ENCODE assay signal across 16 cellular contexts in the genomic region with DNA sequence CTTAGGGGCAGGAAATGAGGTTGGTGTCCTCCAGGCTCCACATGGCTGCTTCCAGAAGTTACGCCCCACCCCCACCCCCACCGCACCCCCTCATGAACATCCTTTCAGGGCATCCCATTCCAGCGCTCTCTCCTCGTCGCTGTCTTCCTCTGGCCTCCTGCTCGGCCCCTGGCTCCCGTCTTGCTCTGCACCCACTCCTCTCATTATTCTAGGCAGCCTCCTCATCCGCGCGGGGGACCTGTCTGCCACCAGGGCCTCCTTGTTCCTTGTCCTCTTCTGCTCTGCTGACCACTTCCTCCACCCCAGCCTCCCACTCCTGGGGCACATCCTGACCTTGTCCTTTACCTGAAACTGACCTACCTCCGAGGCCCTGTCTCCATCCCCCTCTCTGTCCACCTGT. TPM values are rescaled to one million over a fixed set of nuclear protein-coding genes. Genes with fewer than 3 reads are reported as not detected.
DNase-seq lines count a peak whose midpoint lies in the region; ATAC-seq, FAIRE-seq and TF ChIP-seq lines count a peak whose summit lies in the region.
"Had no signal": no experiment of that assay in that cellular context is flagged by ENCODE, and none has a peak within 500 bp of the region (broad histone marks: within the 10 kb centered on the region; RNA-seq: fewer than 3 reads in every experiment).

No MANE protein-coding gene starts in this region.

- H3K9ac ChIP-seq in astrocyte (ENCODE audit: low read length) (peak overlapping the region; percentile 61), HepG2 (ENCODE audit: insufficient read depth, low read depth, low read length) (peak overlapping the region; percentile 49)

- ATAC-seq in HepG2: no peak
- no peak for ATAC-seq in stimulated activated memory B cell treated with anti-CD40 and anti-IgM and Interleukin-4, amounts not matched to agents 10 μg/mL and 1 μg/mL and 100 μg/mL, for 72 hours
- ATAC-seq in GM21717 (IDR thresholded peaks at IDR 0.05; ENCODE audit: unreplicated experiment): no peak

- no peaks in the 10 kb centered on the region for H3K9me3 Mint-ChIP-seq in Calu3 (ENCODE audit: low read depth, unreplicated experiment)
- no peaks in the 10 kb centered on the region for H3K9me3 Mint-ChIP-seq in astrocyte (ENCODE audit: unreplicated experiment)
- no peaks in the 10 kb centered on the region for H3K9me3 Mint-ChIP-seq in stimulated activated memory B cell treated with anti-CD40 and anti-IgM and Interleukin-4, amounts not matched to agents 10 μg/mL and 1 μg/mL and 100 μg/mL, for 72 hours
- H3K9me3 Mint-ChIP-seq: memory B cell; T-helper 1 cell treated with Interleukin-12 subunit alpha and Interleukin-12 subunit beta and Interleukin-4 antibody, amounts not matched to agents 30 μg/mL and 1 μg/mL, for 36 hours had no signal

- H3K36me3 ChIP-seq in astrocyte (ENCODE audit: insufficient read depth, low read length) (no peaks in the 10 kb centered on the region), HepG2 (replicated peaks in 1 of 2; ENCODE audit: control insufficient read depth in 1 of 2, insufficient read depth in 2 of 2, low read length in 2 of 2) (no peaks in the 10 kb centered on the region)

- H3K9me3 ChIP-seq in astrocyte (ENCODE audit: insufficient read depth, low read depth, low read length) (no peaks in the 10 kb centered on the region), HepG2 (ENCODE audit: low read length) (no peaks in the 10 kb centered on the region)

- TF ChIP-seq POLR2A in HepG2 (IDR thresholded peaks at IDR 0.05; ENCODE audit: insufficient read depth in 1 of 2, low read depth in 2 of 2, low read length in 2 of 2): no peak

- WGBS in HepG2 (ENCODE audit: low lambda C conversion rate): 80% methylated on average over 11 of the region's 11 CpGs

- POLR2A ChIA-PET in HepG2 (lab: Yijun Ruan, JAX): interaction anchor here (0.9 to 3.3 kb wide), 13 partner anchors 8 to 222 kb away, joined by 3 to 17 read pairs (median 8); a partner anchor contains a TSS

- H4K20me1 ChIP-seq in astrocyte (ENCODE audit: insufficient read depth, low read length) (no peaks in the 10 kb centered on the region), HepG2 (ENCODE audit: insufficient read depth, low read length) (no peaks in the 10 kb centered on the region)

- H3K27me3 ChIP-seq in astrocyte (ENCODE audit: insufficient read depth, low read length) (no peaks in the 10 kb centered on the region), HepG2 (ENCODE audit: control insufficient read depth in 1 of 2, insufficient read depth in 2 of 2, low read length in 2 of 2) (peaks cover 0 to 3% of the 10 kb centered on the region in 2 experiments; a peak in 2 of 5 replicates)

- CTCF ChIA-PET in Calu3 (lab: Charles Lee): interaction anchor here (0.5 to 4.0 kb wide), 5 partner anchors 31 to 292 kb away, joined by 5 to 48 read pairs (median 6); no protein-coding TSS in a partner anchor
- CTCF ChIA-PET in HepG2 (lab: Yijun Ruan, JAX; ENCODE audit: low intra/inter-chr PET ratio, low total read pairs): interaction anchor here (2.9 kb wide), 1 partner anchor 84 kb away, joined by 29 read pairs; no protein-coding TSS in a partner anchor

- BruUV-seq in Calu3 (replicated peaks; lab: Mats Ljungman, UMichigan) (no TSS peak), HepG2 (replicated peaks; lab: Mats Ljungman, UMichigan) (no TSS peak)

- H3K4me3 Mint-ChIP-seq in Calu3 (ENCODE audit: low read depth, unreplicated experiment): no peak overlapping the region
- no peak overlapping the region for H3K4me3 Mint-ChIP-seq in astrocyte (ENCODE audit: unreplicated experiment)
- peak overlapping the region; percentile 10 for H3K4me3 Mint-ChIP-seq in stimulated activated memory B cell treated with anti-CD40 and anti-IgM and Interleukin-4, amounts not matched to agents 10 μg/mL and 1 μg/mL and 100 μg/mL, for 72 hours
- H3K4me3 Mint-ChIP-seq: T-helper 1 cell treated with Interleukin-12 subunit alpha and Interleukin-12 subunit beta and Interleukin-4 antibody, amounts not matched to agents 30 μg/mL and 1 μg/mL, for 36 hours had no signal

- no peaks in the 10 kb centered on the region for H3K27me3 Mint-ChIP-seq in Calu3 (ENCODE audit: unreplicated experiment)
- peaks cover 4% of the 10 kb centered on the region for H3K27me3 Mint-ChIP-seq in astrocyte (ENCODE audit: low read depth, unreplicated experiment)
- H3K27me3 Mint-ChIP-seq in stimulated activated memory B cell treated with anti-CD40 and anti-IgM and Interleukin-4, amounts not matched to agents 10 μg/mL and 1 μg/mL and 100 μg/mL, for 72 hours: peaks cover 66% of the 10 kb centered on the region

- no peaks in the 10 kb centered on the region for H3K79me2 ChIP-seq in astrocyte (ENCODE audit: insufficient read depth, low read length)
- H3K79me2 ChIP-seq in HepG2 (ENCODE audit: insufficient read depth, low read length): no peaks in the 10 kb centered on the region

- DNase-seq in Calu3: no peak
- DNase-seq in astrocyte (ENCODE audit: low read depth): no peak
- DNase-seq in HepG2 (ENCODE audit: low spot score): no peak
- no peak for DNase-seq in SHP77 treated with DMSO at 0.1 percent for 48 hours (lab: John Stamatoyannopoulos, UW)
- DNase-seq in nucleus accumbens (lab: John Stamatoyannopoulos, UW): no peak
- no peak for DNase-seq in NCI-H187 (lab: John Stamatoyannopoulos, UW)
- DNase-seq: NCI-H1417, NCI-H524 had no signal

- no peak overlapping the region for H2AFZ ChIP-seq in astrocyte (ENCODE audit: low read depth, low read length)
- H2AFZ ChIP-seq in HepG2 (ENCODE audit: low read length): no peak overlapping the region

- FAIRE-seq in astrocyte (lab: Jason Lieb, UNC) (no peak), HepG2 (lab: Jason Lieb, UNC) (no peak)
- FAIRE-seq: GM12892 had no signal

- peak overlapping the region; percentile 64 for H3K27ac Mint-ChIP-seq in Calu3 (ENCODE audit: unreplicated experiment)
- H3K27ac Mint-ChIP-seq in astrocyte (ENCODE audit: unreplicated experiment): peak overlapping the region; percentile 80
- H3K27ac Mint-ChIP-seq in stimulated activated memory B cell treated with anti-CD40 and anti-IgM and Interleukin-4, amounts not matched to agents 10 μg/mL and 1 μg/mL and 100 μg/mL, for 72 hours: no peak overlapping the region
- H3K27ac Mint-ChIP-seq: memory B cell; T-helper 1 cell treated with Interleukin-12 subunit alpha and Interleukin-12 subunit beta and Interleukin-4 antibody, amounts not matched to agents 30 μg/mL and 1 μg/mL, for 36 hours had no signal

- TF ChIP-seq CTCF in Calu3 (IDR thresholded peaks at IDR 0.05; ENCODE audit: unreplicated experiment): no peak
- no peak for TF ChIP-seq CTCF in astrocyte (IDR thresholded peaks at IDR 0.05; ENCODE audit: insufficient read depth, low read depth, low read length)
- TF ChIP-seq CTCF in HepG2 (CRISPR knock-in tag; IDR thresholded peaks at IDR 0.05): no peak

- no peak for TF ChIP-seq RAD21 in HepG2 (CRISPR knock-in tag; IDR thresholded peaks at IDR 0.05)

- H3K27ac ChIP-seq in astrocyte (ENCODE audit: low read depth, low read length) (peak overlapping the region; percentile 87), HepG2 (ENCODE audit: extremely low read length, insufficient read depth, low read length) (peak overlapping the region; percentile 75)

- in situ Hi-C loops in HepG2 (cut with HindIII; ENCODE audit: extremely low pct_ligation_motif_present, low pct_unique_long_range_greater_than_20kb): loop anchor here (10.0 kb wide), 1 partner anchor 296 kb away; no protein-coding TSS in a partner anchor

- H3K4me3 ChIP-seq in astrocyte (ENCODE audit: insufficient read depth, low read depth, low read length) (no peak overlapping the region), HepG2 (replicated peaks in 1 of 3; ENCODE audit: insufficient read depth in 1 of 3, low read depth in 2 of 3, low read length in 3 of 3) (no peak overlapping the region)

- H3K4me1 ChIP-seq in astrocyte (ENCODE audit: insufficient read depth, low read length) (peaks cover 34% of the 10 kb centered on the region), HepG2 (ENCODE audit: insufficient read depth, low read length) (peaks cover 84% of the 10 kb centered on the region)

- peaks cover 14% of the 10 kb centered on the region for H3K36me3 Mint-ChIP-seq in Calu3 (ENCODE audit: insufficient read depth, unreplicated experiment)
- no peaks in the 10 kb centered on the region for H3K36me3 Mint-ChIP-seq in astrocyte (ENCODE audit: low read depth, unreplicated experiment)
- no peaks in the 10 kb centered on the region for H3K36me3 Mint-ChIP-seq in stimulated activated memory B cell treated with anti-CD40 and anti-IgM and Interleukin-4, amounts not matched to agents 10 μg/mL and 1 μg/mL and 100 μg/mL, for 72 hours
- H3K36me3 Mint-ChIP-seq: memory B cell had no signal

- peaks cover 53% of the 10 kb centered on the region for H3K4me1 Mint-ChIP-seq in Calu3 (ENCODE audit: low read depth, unreplicated experiment)
- peaks cover 22% of the 10 kb centered on the region for H3K4me1 Mint-ChIP-seq in astrocyte (ENCODE audit: low read depth, unreplicated experiment)
- peaks cover 12% of the 10 kb centered on the region for H3K4me1 Mint-ChIP-seq in stimulated activated memory B cell treated with anti-CD40 and anti-IgM and Interleukin-4, amounts not matched to agents 10 μg/mL and 1 μg/mL and 100 μg/mL, for 72 hours

- H3K4me2 ChIP-seq in astrocyte (ENCODE audit: low read length) (peak overlapping the region; percentile 77), HepG2 (ENCODE audit: low read depth, low read length) (peak overlapping the region; percentile 81)

- TF ChIP-seq EP300 in HepG2 (IDR thresholded peaks at IDR 0.05; ENCODE audit: low read depth in 2 of 2, low read length in 2 of 2): no peak
- TF ChIP-seq EP300 in HepG2 (CRISPR knock-in tag; IDR thresholded peaks at IDR 0.05; ENCODE audit: borderline replicate concordance): no peak

- intact Hi-C loops in Calu3 (cut with micrococcal nuclease; ENCODE audit: unreplicated experiment) (loop anchor here (10.0 kb wide), 1 partner anchor 296 kb away; no protein-coding TSS in a partner anchor), HepG2 (cut with micrococcal nuclease; ENCODE audit: unreplicated experiment) (loop anchor here (10.0 kb wide), 1 partner anchor 296 kb away; no protein-coding TSS in a partner anchor)

RNA-seq across cellular contexts. Expression of a gene that starts 29.8 kb away (rescaled TPM):
- total RNA-seq in Calu3 (2022): 25.1 and 32.3 TPM in 2 replicates
- 0.72 and 2.5 TPM in 2 replicates for total RNA-seq in astrocyte
- total RNA-seq in HepG2 (2016; rRNA removed; fragmentation: Illumina TruSeq; extraction: Trizol): 13.1 and 18.9 TPM in 2 replicates
- total RNA-seq in HepG2 (2016; cell fraction: cytosol; rRNA removed; fragmentation: Illumina TruSeq; extraction: Trizol; ENCODE audit: low read depth): 11.1 and 14.7 TPM in 2 replicates
- 15.0 and 16.9 TPM in 2 replicates for total RNA-seq in HepG2 (2016; cell fraction: insoluble cytoplasmic fraction; rRNA removed; fragmentation: Illumina TruSeq; extraction: Trizol)
- 23.7 TPM in 2 replicates for total RNA-seq in HepG2 (2016; cell fraction: membrane; rRNA removed; fragmentation: Illumina TruSeq; extraction: Trizol)
- total RNA-seq in HepG2 (2016; cell fraction: nucleus; rRNA removed; fragmentation: Illumina TruSeq; extraction: Trizol): 15.6 and 19.7 TPM in 2 replicates
- 17.0 and 26.8 TPM in 2 replicates for polyA plus RNA-seq in HepG2 (2011; rRNA removed)
- polyA plus RNA-seq in HepG2 (2011; cell fraction: cytosol; rRNA removed): 12.8 and 29.8 TPM in 2 replicates
- polyA plus RNA-seq in HepG2 (2011; cell fraction: nucleus; rRNA removed): 20.1 and 50.9 TPM in 2 replicates
- polyA plus RNA-seq in HepG2 (2012): 16.4 and 22.2 TPM in 2 replicates
- polyA plus RNA-seq in HepG2 (2016; cell fraction: cytosol; fragmentation: Illumina TruSeq; extraction: Trizol; ENCODE audit: low read depth): 16.0 and 16.1 TPM in 2 replicates
- 15.2 and 21.6 TPM in 2 replicates for polyA plus RNA-seq in HepG2 (2016; cell fraction: insoluble cytoplasmic fraction; fragmentation: Illumina TruSeq; extraction: Trizol; ENCODE audit: low read depth)
- 20.3 and 26.3 TPM in 2 replicates for polyA plus RNA-seq in HepG2 (2016; cell fraction: membrane; fragmentation: Illumina TruSeq; extraction: Trizol; ENCODE audit: low read depth)
- 28.0 and 30.9 TPM in 2 replicates for polyA plus RNA-seq in HepG2 (2016; cell fraction: nucleus; fragmentation: Illumina TruSeq; extraction: Trizol; ENCODE audit: insufficient read depth, low read depth)
- 0.70 and 23.3 TPM in 2 replicates for polyA minus RNA-seq in HepG2 (2011; rRNA and poly(A)+ RNA removed; ENCODE audit: low replicate concordance)
- 8.8 and 12.8 TPM in 2 replicates for polyA minus RNA-seq in HepG2 (2011; cell fraction: cytosol; rRNA and poly(A)+ RNA removed)
- polyA minus RNA-seq in HepG2 (2011; cell fraction: nucleus; rRNA and poly(A)+ RNA removed): 13.3 and 16.5 TPM in 2 replicates
- total RNA-seq: dermis microvascular lymphatic vessel endothelial cell, temporal lobe had no signal
- polyA plus RNA-seq: BJ had no signal
